20 cellular contexts compared by ENCODE assay signal in genomic region chr1:2399890-2400575, GRCh38. TPM values are rescaled to one million over a fixed set of nuclear protein-coding genes. Genes with fewer than 3 reads are reported as not detected.
A peak's percentile ranks its signal among the peaks of the same experiment; 100 is the strongest.
DNase-seq lines count a peak whose midpoint lies in the region; ATAC-seq, FAIRE-seq and TF ChIP-seq lines count a peak whose summit lies in the region.
"Had no signal": no experiment of that assay in that cellular context is flagged by ENCODE, and none has a peak within 500 bp of the region (broad histone marks: within the 10 kb centered on the region; RNA-seq: fewer than 3 reads in every experiment).

No MANE protein-coding gene starts in this region.

- in situ Hi-C loops in K562 (cut with MboI), result no loop called here

- DNase-seq in activated T-cell treated with anti-CD3 and anti-CD28 coated beads, Interleukin-2, amount 50 U/mL, for 72 hours, result no peak
- no peak for DNase-seq in activated T-cell treated with anti-CD3 and anti-CD28 coated beads, Interleukin-2, amount 50 U/mL, for 1 hour
- DNase-seq in RWPE2 (ENCODE audit: low spot score) (peak; percentile 57), K562 (ENCODE audit: extremely low read depth in 1 of 4, low spot score in 3 of 4) (no peak)
- no peak for DNase-seq in natural killer cell treated with Interleukin-12 subunit alpha and Interleukin-12 subunit beta and Interleukin-15 and Interleukin-18, amount 100 ng/mL, for 72 hours (ENCODE audit: low spot score)
- DNase-seq in CD8-positive, alpha-beta T cell, result no peak
- DNase-seq: GDM1, GM23248, Karpas-422, MM.1S, NCI-H1092 treated with DMSO at 0.1 percent for 48 hours, NCI-H510A treated with DMSO at 0.1 percent for 48 hours, NCI-H82 had no signal

- H3K4me1 ChIP-seq in RWPE2 (ENCODE audit: insufficient read depth, poor library complexity, severe bottlenecking) (peaks cover 8% of the 10 kb centered on the region), K562 (replicated peaks in 1 of 2; ENCODE audit: control insufficient read depth in 2 of 2, insufficient read depth in 2 of 2, low read length in 2 of 2) (peaks cover 2 to 33% of the 10 kb centered on the region in 2 experiments; a peak in 3 of 5 replicates)
- H3K4me1 ChIP-seq in CD8-positive, alpha-beta T cell (ENCODE audit: insufficient read depth, low read length), result peaks cover 5% of the 10 kb centered on the region
- H3K4me1 ChIP-seq: BLaER1 had no signal

- peak overlapping the region in 1 of 2 donors; percentile 11 for H3K4me3 Mint-ChIP-seq in activated T-cell treated with anti-CD3 and anti-CD28 coated beads, Interleukin-2, amount 50 U/mL, for 72 hours
- no peak overlapping the region for H3K4me3 Mint-ChIP-seq in natural killer cell treated with Interleukin-12 subunit alpha and Interleukin-12 subunit beta and Interleukin-15 and Interleukin-18, amount 100 ng/mL, for 72 hours
- no peak overlapping the region for H3K4me3 Mint-ChIP-seq in CD8-positive, alpha-beta T cell

- peaks cover 12% of the 10 kb centered on the region; the same call in 1 of the 2 replicates for H4K20me1 ChIP-seq in K562 (replicated peaks; ENCODE audit: control insufficient read depth, insufficient read depth, low read length)

- POLR2A ChIA-PET in K562 (lab: Yijun Ruan, JAX), result interaction anchor here (0.5 to 3.9 kb wide), 6 partner anchors 7 to 226 kb away, joined by 3 to 24 read pairs (median 3); partner anchors contain the start of genes MORN1 and RER1
- POLR2A ChIA-PET in CD8-positive, alpha-beta T cell (lab: Charles Lee), result interaction anchor here (1.4 kb wide), 1 partner anchor 8 kb away, joined by 3 read pairs; the partner anchor contains the start of genes MORN1 and RER1

- BruUV-seq in K562 (replicated peaks; lab: Mats Ljungman, UMichigan), result no TSS peak

- H3K9me3 ChIP-seq in RWPE2 (ENCODE audit: severe bottlenecking) (no peaks in the 10 kb centered on the region), K562 (replicated peaks; ENCODE audit: control insufficient read depth, insufficient read depth, low read depth, low read length) (no peaks in the 10 kb centered on the region)
- H3K9me3 ChIP-seq in CD8-positive, alpha-beta T cell (ENCODE audit: low read length), result no peaks in the 10 kb centered on the region
- H3K9me3 ChIP-seq: BLaER1 had no signal

- no peak for TF ChIP-seq RAD21 in K562 (CRISPR knock-in tag; conservative IDR thresholded peaks at IDR 0.05 in 1 of 2, IDR thresholded peaks at IDR 0.05 in 1 of 2)

- H3K4me2 ChIP-seq in K562 (ENCODE audit: insufficient read depth, low read length), result no peak overlapping the region
- H3K4me2 ChIP-seq: BLaER1, PC-9 had no signal

- H3K4me1 Mint-ChIP-seq in activated T-cell treated with anti-CD3 and anti-CD28 coated beads, Interleukin-2, amount 50 U/mL, for 72 hours (ENCODE audit: low read depth), result no peaks in the 10 kb centered on the region
- H3K4me1 Mint-ChIP-seq in natural killer cell treated with Interleukin-12 subunit alpha and Interleukin-12 subunit beta and Interleukin-15 and Interleukin-18, amount 100 ng/mL, for 72 hours (ENCODE audit: low read depth in 2 of 2), result peaks cover 13 to 26% of the 10 kb centered on the region in 2 donors
- peaks cover 24% of the 10 kb centered on the region for H3K4me1 Mint-ChIP-seq in CD8-positive, alpha-beta T cell (ENCODE audit: low read depth)

- 0 out of 2 replicates have a peak, but pooled peaks have one; percentile 33 for TF ChIP-seq POLR2A in K562 (conservative IDR thresholded peaks at IDR 0.05)

- CTCF ChIA-PET in K562 (lab: Yijun Ruan, JAX; ENCODE audit: low intra/inter-chr PET ratio), result no interaction called here
- CTCF ChIA-PET in CD8-positive, alpha-beta T cell (lab: Charles Lee), result no interaction called here

- no peak for TF ChIP-seq EP300 in K562 (IDR thresholded peaks at IDR 0.05; ENCODE audit: low read length)

- H3K36me3 ChIP-seq in RWPE2 (ENCODE audit: low read depth) (peaks cover 93% of the 10 kb centered on the region), K562 (ENCODE audit: control insufficient read depth, insufficient read depth, low read length) (peaks cover 94% of the 10 kb centered on the region)
- H3K36me3 ChIP-seq in CD8-positive, alpha-beta T cell (ENCODE audit: insufficient read depth, low read length), result peaks cover 70% of the 10 kb centered on the region

- peak overlapping the region; percentile 55 for H3K27ac Mint-ChIP-seq in activated T-cell treated with anti-CD3 and anti-CD28 coated beads, Interleukin-2, amount 50 U/mL, for 72 hours
- peak overlapping the region; percentile 48 to 68 for H3K27ac Mint-ChIP-seq in natural killer cell treated with Interleukin-12 subunit alpha and Interleukin-12 subunit beta and Interleukin-15 and Interleukin-18, amount 100 ng/mL, for 72 hours
- H3K27ac Mint-ChIP-seq in CD8-positive, alpha-beta T cell, result no peak overlapping the region

- H3K27me3 Mint-ChIP-seq in activated T-cell treated with anti-CD3 and anti-CD28 coated beads, Interleukin-2, amount 50 U/mL, for 72 hours (ENCODE audit: low read depth), result no peaks in the 10 kb centered on the region
- no peaks in the 10 kb centered on the region for H3K27me3 Mint-ChIP-seq in natural killer cell treated with Interleukin-12 subunit alpha and Interleukin-12 subunit beta and Interleukin-15 and Interleukin-18, amount 100 ng/mL, for 72 hours
- H3K27me3 Mint-ChIP-seq in CD8-positive, alpha-beta T cell (ENCODE audit: low read depth), result no peaks in the 10 kb centered on the region

- intact Hi-C loops in K562 (cut with micrococcal nuclease), result no loop called here
- intact Hi-C loops in CD8-positive, alpha-beta T cell (cut with DNase I, micrococcal nuclease), result loop anchor here in 1 of 2 experiments (10.0 kb wide), 2 partner anchors 625 to 1495 kb away; partner anchors contain the start of gene NADK

- H3K79me2 ChIP-seq in K562 (ENCODE audit: control insufficient read depth, insufficient read depth, low read length), result peaks cover 10% of the 10 kb centered on the region

- H3K9me3 Mint-ChIP-seq in activated T-cell treated with anti-CD3 and anti-CD28 coated beads, Interleukin-2, amount 50 U/mL, for 72 hours, result no peaks in the 10 kb centered on the region
- H3K9me3 Mint-ChIP-seq in natural killer cell treated with Interleukin-12 subunit alpha and Interleukin-12 subunit beta and Interleukin-15 and Interleukin-18, amount 100 ng/mL, for 72 hours, result no peaks in the 10 kb centered on the region
- no peaks in the 10 kb centered on the region for H3K9me3 Mint-ChIP-seq in CD8-positive, alpha-beta T cell

- no peak for TF ChIP-seq CTCF in RWPE2 (IDR thresholded peaks at IDR 0.05; ENCODE audit: poor library complexity, severe bottlenecking)
- no peak for TF ChIP-seq CTCF in K562 (IDR thresholded peaks at IDR 0.05 in 2 of 3, conservative IDR thresholded peaks at IDR 0.05 in 1 of 3; ENCODE audit: insufficient read depth in 2 of 3, low read depth in 1 of 3, low read length in 3 of 3)
- TF ChIP-seq CTCF in CD8-positive, alpha-beta T cell (IDR thresholded peaks at IDR 0.05), result no peak

- ATAC-seq in activated T-cell treated with anti-CD3 and anti-CD28 coated beads, Interleukin-2, amount 50 U/mL, for 72 hours (replicated peaks in 1 of 2), result peak; percentile 5 to 27
- ATAC-seq in RWPE2 (ENCODE audit: low read depth), result no peak
- no peak for ATAC-seq in K562
- no peak for ATAC-seq in natural killer cell treated with Interleukin-12 subunit alpha and Interleukin-12 subunit beta and Interleukin-15 and Interleukin-18, amount 100 ng/mL, for 72 hours
- no peak for ATAC-seq in GM19328 (IDR thresholded peaks at IDR 0.05; ENCODE audit: unreplicated experiment)
- no peak for ATAC-seq in CD8-positive, alpha-beta T cell
- ATAC-seq in HG03521 (IDR thresholded peaks at IDR 0.05; ENCODE audit: unreplicated experiment), result no peak
- ATAC-seq: GM12878, Right ventricle myocardium inferior had no signal

- WGBS in K562 (ENCODE audit: insufficient coverage, low coverage, missing lambda C conversion rate), result 94% methylated on average over 22 of the region's 22 CpGs

- H3K36me3 Mint-ChIP-seq in activated T-cell treated with anti-CD3 and anti-CD28 coated beads, Interleukin-2, amount 50 U/mL, for 72 hours (ENCODE audit: insufficient read depth in 2 of 2), result peaks cover 5 to 8% of the 10 kb centered on the region in 2 donors
- peaks cover 15% of the 10 kb centered on the region for H3K36me3 Mint-ChIP-seq in natural killer cell treated with Interleukin-12 subunit alpha and Interleukin-12 subunit beta and Interleukin-15 and Interleukin-18, amount 100 ng/mL, for 72 hours
- H3K36me3 Mint-ChIP-seq in CD8-positive, alpha-beta T cell, result peaks cover 83% of the 10 kb centered on the region

- H3K27me3 ChIP-seq in RWPE2 (ENCODE audit: insufficient read depth, poor library complexity, severe bottlenecking) (no peaks in the 10 kb centered on the region), K562 (ENCODE audit: control insufficient read depth in 2 of 2, insufficient read depth in 2 of 2, low read length in 2 of 2) (no peaks in the 10 kb centered on the region)
- no peaks in the 10 kb centered on the region for H3K27me3 ChIP-seq in CD8-positive, alpha-beta T cell (ENCODE audit: insufficient read depth, low read length)
- H3K27me3 ChIP-seq: BLaER1 had no signal

- FAIRE-seq in K562 (lab: Jason Lieb, UNC), result no peak
- FAIRE-seq: GM12878, GM18507 had no signal

- H3K4me3 ChIP-seq in RWPE2 (ENCODE audit: severe bottlenecking), result no peak overlapping the region
- no peak overlapping the region for H3K4me3 ChIP-seq in K562
- H3K4me3 ChIP-seq in CD8-positive, alpha-beta T cell (ENCODE audit: low read depth, low read length), result no peak overlapping the region
- H3K4me3 ChIP-seq: BLaER1, GM12878, GM23248, PC-9 had no signal

- no peak overlapping the region for H2AFZ ChIP-seq in K562 (ENCODE audit: low read depth, low read length)
- H2AFZ ChIP-seq: GM23248, PC-9 had no signal

- H3K9ac ChIP-seq in K562 (ENCODE audit: insufficient read depth in 1 of 2, low read depth in 2 of 2, low read length in 2 of 2), result no peak overlapping the region
- H3K9ac ChIP-seq: BLaER1, GM23248 had no signal

- H3K27ac ChIP-seq in RWPE2 (ENCODE audit: poor library complexity, severe bottlenecking) (no peak overlapping the region), K562 (ENCODE audit: extremely low read depth, low read depth, low read length) (no peak overlapping the region)
- no peak overlapping the region for H3K27ac ChIP-seq in CD8-positive, alpha-beta T cell (ENCODE audit: low read depth, low read length)
- H3K27ac ChIP-seq: BLaER1, GM23248, PC-9 had no signal

- no peaks in the 10 kb centered on the region for H3K9me1 ChIP-seq in K562 (ENCODE audit: control insufficient read depth, insufficient read depth, low read length)

RNA-seq across cellular contexts. Expression of gene RER1, which starts 8.4 kb away (rescaled TPM):
- total RNA-seq in activated T-cell treated with anti-CD3 and anti-CD28 coated beads, Interleukin-2, amount 50 U/mL, for 72 hours, result 100 to 1,000 TPM; 160 to 166 TPM
- total RNA-seq in K562 (2011; cell fraction: chromatin; rRNA removed; ENCODE audit: low replicate concordance), result 270 and 338 TPM in 2 replicates
- total RNA-seq in K562 (2011; cell fraction: nucleolus; rRNA removed), result 175 and 181 TPM in 2 replicates
- total RNA-seq in K562 (2011; cell fraction: nucleoplasm; rRNA removed), result 289 and 345 TPM in 2 replicates
- 63.1 and 109 TPM in 2 replicates for total RNA-seq in K562 (2014; rRNA removed)
- 183 and 211 TPM in 2 replicates for total RNA-seq in K562 (2014; rRNA removed; fragmentation: Illumina TruSeq; extraction: Trizol)
- 146 and 153 TPM in 2 replicates for total RNA-seq in K562 (2015; rRNA removed; fragmentation: Illumina TruSeq; extraction: Trizol)
- total RNA-seq in K562 (2021), result 219 and 235 TPM in 2 replicates
- 316 and 354 TPM in 2 replicates for polyA plus RNA-seq in K562 (2011; rRNA removed)
- polyA plus RNA-seq in K562 (2011; cell fraction: cytosol; rRNA removed), result 218 and 437 TPM in 2 replicates
- 267 and 372 TPM in 2 replicates for polyA plus RNA-seq in K562 (2011; cell fraction: nucleus; rRNA removed)
- 133 and 293 TPM in 2 replicates for polyA plus RNA-seq in K562 (2012)
- polyA plus RNA-seq in K562 (2014; fragmentation: Illumina TruSeq; extraction: Trizol), result 299 and 323 TPM in 2 replicates
- polyA plus RNA-seq in K562 (2014; fragmentation: Nextera tagmentation; extraction: Ambion mirVana), result 10 to 100 TPM; 19.6 to 34.5 TPM
- polyA plus RNA-seq in K562 (2014; rRNA removed), result 216 and 249 TPM in 2 replicates
- 304 and 371 TPM in 2 replicates for polyA minus RNA-seq in K562 (2011; rRNA and poly(A)+ RNA removed)
- polyA minus RNA-seq in K562 (2011; cell fraction: cytosol; rRNA and poly(A)+ RNA removed), result 79.7 and 109 TPM in 2 replicates
- polyA minus RNA-seq in K562 (2011; cell fraction: nucleus; rRNA and poly(A)+ RNA removed), result 23.0 and 33.4 TPM in 2 replicates
- 100 to 1,000 TPM; 139 to 161 TPM for total RNA-seq in natural killer cell treated with Interleukin-12 subunit alpha and Interleukin-12 subunit beta and Interleukin-15 and Interleukin-18, amount 100 ng/mL, for 72 hours
- total RNA-seq in CD8-positive, alpha-beta T cell, result 10 to 100 TPM; 54.6 to 58.7 TPM

RNA-seq across cellular contexts. Expression of gene MORN1, which starts 8.7 kb away (rescaled TPM):
- total RNA-seq in activated T-cell treated with anti-CD3 and anti-CD28 coated beads, Interleukin-2, amount 50 U/mL, for 72 hours, result 1 to 10 TPM; 6.8 to 6.9 TPM
- total RNA-seq in K562 (2011; cell fraction: chromatin; rRNA removed; ENCODE audit: low replicate concordance), result 24.9 and 49.4 TPM in 2 replicates
- 26.6 and 36.7 TPM in 2 replicates for total RNA-seq in K562 (2011; cell fraction: nucleolus; rRNA removed)
- 26.9 and 29.6 TPM in 2 replicates for total RNA-seq in K562 (2011; cell fraction: nucleoplasm; rRNA removed)
- total RNA-seq in K562 (2014; rRNA removed) (6.1 and 9.3 TPM in 2 replicates), K562 (2014; rRNA removed; fragmentation: Illumina TruSeq; extraction: Trizol) (2.3 and 2.9 TPM in 2 replicates), K562 (2015; rRNA removed; fragmentation: Illumina TruSeq; extraction: Trizol) (4.7 and 5.5 TPM in 2 replicates), K562 (2021) (5.1 and 7.6 TPM in 2 replicates)
- polyA plus RNA-seq in K562 (2011; rRNA removed) (3.9 and 4.4 TPM in 2 replicates), K562 (2014; fragmentation: Illumina TruSeq; extraction: Trizol) (1.8 and 2.7 TPM in 2 replicates), K562 (2014; fragmentation: Nextera tagmentation; extraction: Ambion mirVana) (under 1 TPM; 0.24 to 0.35 TPM), K562 (2014; rRNA removed) (4.2 and 5.8 TPM in 2 replicates)
- polyA plus RNA-seq in K562 (2011; cell fraction: cytosol; rRNA removed), result 4.3 and 4.7 TPM in 2 replicates
- 10.6 and 16.9 TPM in 2 replicates for polyA plus RNA-seq in K562 (2011; cell fraction: nucleus; rRNA removed)
- polyA plus RNA-seq in K562 (2012), result 3.6 and 6.3 TPM in 2 replicates
- polyA minus RNA-seq in K562 (2011; rRNA and poly(A)+ RNA removed), result 5.5 and 9.6 TPM in 2 replicates
- 4.8 and 5.6 TPM in 2 replicates for polyA minus RNA-seq in K562 (2011; cell fraction: cytosol; rRNA and poly(A)+ RNA removed)
- polyA minus RNA-seq in K562 (2011; cell fraction: nucleus; rRNA and poly(A)+ RNA removed), result 11.7 and 12.0 TPM in 2 replicates
- total RNA-seq in natural killer cell treated with Interleukin-12 subunit alpha and Interleukin-12 subunit beta and Interleukin-15 and Interleukin-18, amount 100 ng/mL, for 72 hours, result 1 to 10 TPM; 4.0 to 7.5 TPM
- 1 to 10 TPM; 4.9 to 5.0 TPM for total RNA-seq in CD8-positive, alpha-beta T cell

RNA-seq across cellular contexts. Expression of gene PEX10, which starts 12.3 kb away (rescaled TPM):
- total RNA-seq in activated T-cell treated with anti-CD3 and anti-CD28 coated beads, Interleukin-2, amount 50 U/mL, for 72 hours, result 10 to 100 TPM; 10.2 to 11.4 TPM
- total RNA-seq in K562 (2011; cell fraction: chromatin; rRNA removed; ENCODE audit: low replicate concordance), result 13.3 and 27.8 TPM in 2 replicates
- 23.4 and 30.4 TPM in 2 replicates for total RNA-seq in K562 (2011; cell fraction: nucleolus; rRNA removed)
- 18.3 and 19.9 TPM in 2 replicates for total RNA-seq in K562 (2011; cell fraction: nucleoplasm; rRNA removed)
- 24.5 and 26.2 TPM in 2 replicates for total RNA-seq in K562 (2014; rRNA removed)
- 5.6 and 5.7 TPM in 2 replicates for total RNA-seq in K562 (2014; rRNA removed; fragmentation: Illumina TruSeq; extraction: Trizol)
- total RNA-seq in K562 (2015; rRNA removed; fragmentation: Illumina TruSeq; extraction: Trizol), result 8.4 and 9.3 TPM in 2 replicates
- 18.2 and 18.7 TPM in 2 replicates for total RNA-seq in K562 (2021)
- 8.7 and 9.4 TPM in 2 replicates for polyA plus RNA-seq in K562 (2011; rRNA removed)
- polyA plus RNA-seq in K562 (2011; cell fraction: cytosol; rRNA removed), result 9.6 and 19.3 TPM in 2 replicates
- polyA plus RNA-seq in K562 (2011; cell fraction: nucleus; rRNA removed), result 18.8 and 28.5 TPM in 2 replicates
- polyA plus RNA-seq in K562 (2012), result 9.3 and 13.4 TPM in 2 replicates
- 6.4 and 10.6 TPM in 2 replicates for polyA plus RNA-seq in K562 (2014; fragmentation: Illumina TruSeq; extraction: Trizol)
- under 1 TPM; 0.03 to 0.11 TPM for polyA plus RNA-seq in K562 (2014; fragmentation: Nextera tagmentation; extraction: Ambion mirVana)
- polyA plus RNA-seq in K562 (2014; rRNA removed), result 18.8 and 22.5 TPM in 2 replicates
- 3.5 and 3.9 TPM in 2 replicates for polyA minus RNA-seq in K562 (2011; rRNA and poly(A)+ RNA removed)
- polyA minus RNA-seq in K562 (2011; cell fraction: cytosol; rRNA and poly(A)+ RNA removed), result 5.4 and 14.7 TPM in 2 replicates
- polyA minus RNA-seq in K562 (2011; cell fraction: nucleus; rRNA and poly(A)+ RNA removed), result 11.1 and 14.0 TPM in 2 replicates
- total RNA-seq in natural killer cell treated with Interleukin-12 subunit alpha and Interleukin-12 subunit beta and Interleukin-15 and Interleukin-18, amount 100 ng/mL, for 72 hours, result 10 to 100 TPM; 10.7 to 18.9 TPM
- total RNA-seq in CD8-positive, alpha-beta T cell, result 10 to 100 TPM; 11.6 to 11.8 TPM

Comparison
In these comparisons a context has a peak if more than half of its experiments do, and no peak if none do; other contexts are left out.
1. ATAC-seq: peak in activated T-cell treated with anti-CD3 and anti-CD28 coated beads, Interleukin-2, amount 50 U/mL, for 72 hours (2 of 2); none in RWPE2 (single experiment), K562 (single experiment), natural killer cell treated with Interleukin-12 subunit alpha and Interleukin-12 subunit beta and Interleukin-15 and Interleukin-18, amount 100 ng/mL, for 72 hours (0 of 2), GM19328 (single experiment), CD8-positive, alpha-beta T cell (single experiment) and HG03521 (single experiment).